ENCODE assay signal across 8 cellular contexts in genomic region chr11:77127969-77128691, GRCh38. TPM values are rescaled to one million over a fixed set of nuclear protein-coding genes. Genes with fewer than 3 reads are reported as not detected.
A peak's percentile ranks its signal among the peaks of the same experiment; 100 is the strongest.
DNase-seq lines count a peak whose midpoint lies in the region; ATAC-seq and TF ChIP-seq lines count a peak whose summit lies in the region.

TSS of gene MYO7A (plus strand) at chr11:77128246. CDS start at chr11:77130635, 2,389 bp downstream.

- no peaks in the 10 kb centered on the region for H3K9me2 ChIP-seq in GM23248 (ENCODE audit: insufficient read depth)

- H3K4me3 ChIP-seq in GM23248, result peak within 1 kb of the TSS; percentile 73
- peak within 1 kb of the TSS; percentile 36 for H3K4me3 ChIP-seq in ectodermal cell (ENCODE audit: insufficient read depth, low read depth, low read length)
- H3K4me3 ChIP-seq in urinary bladder (ENCODE audit: low read depth, low read length), result peak within 1 kb of the TSS; percentile 41

- peak within 1 kb of the TSS; percentile 64 for H3K4me3 Mint-ChIP-seq in mesothelial cell of epicardium

- H3K27me3 ChIP-seq in GM23248 (replicated peaks; ENCODE audit: insufficient read depth), result no peaks in the 10 kb centered on the region
- H3K27me3 ChIP-seq in ectodermal cell (ENCODE audit: control insufficient read depth, insufficient read depth, low read length, poor library complexity, severe bottlenecking), result no peaks in the 10 kb centered on the region

- H3K4me1 ChIP-seq in GM23248 (ENCODE audit: insufficient read depth) (peaks cover 4% of the 10 kb centered on the region; the same call in 1 of the 2 replicates), ectodermal cell (ENCODE audit: control insufficient read depth, insufficient read depth, low read length) (peaks cover 10% of the 10 kb centered on the region), urinary bladder (ENCODE audit: insufficient read depth) (no peaks in the 10 kb centered on the region)

- DNase-seq in GM23248 (peak; percentile 47), OCI-M1 (lab: John Stamatoyannopoulos, UW) (peak; percentile 59), mesothelial cell of epicardium (ENCODE audit: low spot score in 2 of 2, unreplicated experiment in 2 of 2) (peak in 1 of 2 experiments; percentile 63), OCI-M2 (lab: John Stamatoyannopoulos, UW; ENCODE audit: unreplicated experiment) (no peak), NCI-H1048 (lab: John Stamatoyannopoulos, UW) (no peak)
- DNase-seq in activated naive CD4-positive, alpha-beta T cell treated with anti-CD3 and anti-CD28 coated beads, Interleukin-2, amount 50 U/mL, for 72 hours (ENCODE audit: low spot score in 2 of 2), result no peak

- peaks cover 9% of the 10 kb centered on the region for H3K36me3 Mint-ChIP-seq in mesothelial cell of epicardium
- H3K36me3 Mint-ChIP-seq in activated naive CD4-positive, alpha-beta T cell treated with anti-CD3 and anti-CD28 coated beads, Interleukin-2, amount 50 U/mL, for 72 hours, result no peaks in the 10 kb centered on the region

- 10 to 18% methylated on average over 17 to 18 of the region's 19 CpGs for WGBS in GM23248 (ENCODE audit: low coverage in 1 of 2, low lambda C conversion rate in 2 of 2, missing lambda C conversion rate in 2 of 2), 2 experiments
- WGBS in ectodermal cell, 2 experiments, result 50 to 52% methylated on average over 19 of the region's 19 CpGs
- 23% methylated on average over 19 of the region's 19 CpGs for WGBS in urinary bladder

- no peaks in the 10 kb centered on the region for H3K9me3 ChIP-seq in GM23248 (ENCODE audit: low read depth)
- no peaks in the 10 kb centered on the region for H3K9me3 ChIP-seq in ectodermal cell (ENCODE audit: control insufficient read depth, low read length)

- no peaks in the 10 kb centered on the region for H3K79me2 ChIP-seq in GM23248 (ENCODE audit: insufficient read depth)

- peak within 1 kb of the TSS; percentile 76 for H2AFZ ChIP-seq in GM23248

- in situ Hi-C loops in GM23248 (cut with MboI), result loop anchor here (10.0 kb wide), 1 partner anchor 427 kb away; no protein-coding TSS in a partner anchor

- peak within 1 kb of the TSS; percentile 22 for H3K9ac ChIP-seq in GM23248

- ATAC-seq in activated naive CD4-positive, alpha-beta T cell treated with anti-CD3 and anti-CD28 coated beads, Interleukin-2, amount 50 U/mL, for 72 hours, result no peak

- H3K36me3 ChIP-seq in GM23248 (ENCODE audit: low read depth), result no peaks in the 10 kb centered on the region
- no peaks in the 10 kb centered on the region for H3K36me3 ChIP-seq in ectodermal cell (ENCODE audit: control insufficient read depth, insufficient read depth, low read length)
- H3K36me3 ChIP-seq in urinary bladder (ENCODE audit: insufficient read depth), result no peaks in the 10 kb centered on the region

- no peak for TF ChIP-seq CTCF in mesothelial cell of epicardium (IDR thresholded peaks at IDR 0.05; ENCODE audit: unreplicated experiment)

- H4K20me1 ChIP-seq in GM23248 (ENCODE audit: insufficient read depth), result no peaks in the 10 kb centered on the region

- no peaks in the 10 kb centered on the region for H3F3A ChIP-seq in GM23248 (ENCODE audit: insufficient read depth)

- peak within 1 kb of the TSS; percentile 86 for H3K4me2 ChIP-seq in GM23248 (ENCODE audit: unreplicated experiment)

- peak within 1 kb of the TSS; percentile 55 for H3K27ac Mint-ChIP-seq in mesothelial cell of epicardium
- no peak within 1 kb of the TSS for H3K27ac Mint-ChIP-seq in activated naive CD4-positive, alpha-beta T cell treated with anti-CD3 and anti-CD28 coated beads, Interleukin-2, amount 50 U/mL, for 72 hours

- no peak within 1 kb of the TSS for H3K27ac ChIP-seq in GM23248
- H3K27ac ChIP-seq in ectodermal cell (ENCODE audit: insufficient read depth, low read depth, low read length, poor library complexity, severe bottlenecking), result no peak within 1 kb of the TSS
- no peak within 1 kb of the TSS for H3K27ac ChIP-seq in urinary bladder (ENCODE audit: low read depth)

- no peaks in the 10 kb centered on the region for H3K27me3 Mint-ChIP-seq in mesothelial cell of epicardium (ENCODE audit: low read depth)

- H3K4me1 Mint-ChIP-seq in mesothelial cell of epicardium, result peaks cover 25% of the 10 kb centered on the region

- no peaks in the 10 kb centered on the region for H3K9me3 Mint-ChIP-seq in mesothelial cell of epicardium
- no peaks in the 10 kb centered on the region for H3K9me3 Mint-ChIP-seq in activated naive CD4-positive, alpha-beta T cell treated with anti-CD3 and anti-CD28 coated beads, Interleukin-2, amount 50 U/mL, for 72 hours

RNA-seq across cellular contexts. Expression of gene MYO7A, which starts in this region (rescaled TPM):
- not detected in 2 replicates for total RNA-seq in GM23248 (2014; rRNA removed; shearing (Covaris generic))
- not detected in 2 replicates for polyA plus RNA-seq in GM23248 (2016; fragmentation: Nextera tagmentation; extraction: Ambion mirVana)
- 4.8 TPM for polyA plus RNA-seq in ectodermal cell (2013, experiment 1 of 4)
- 5.2 TPM for polyA plus RNA-seq in ectodermal cell (2013, experiment 2 of 4)
- 2.5 TPM for polyA plus RNA-seq in ectodermal cell (2013, experiment 3 of 4)
- 2.9 TPM for polyA plus RNA-seq in ectodermal cell (2013, experiment 4 of 4)
- total RNA-seq in mesothelial cell of epicardium, result 1.8 to 2.4 TPM (median 2.2 TPM) in 3 replicates
- 4.7 TPM for total RNA-seq in urinary bladder
- 4.2 TPM for polyA plus RNA-seq in urinary bladder
- total RNA-seq in activated naive CD4-positive, alpha-beta T cell treated with anti-CD3 and anti-CD28 coated beads, Interleukin-2, amount 50 U/mL, for 72 hours, result under 1 TPM in 1 of 2 donors, not detected in 1; 0.32 TPM

Comparison
In these comparisons a context has a peak if more than half of its experiments do, and no peak if none do; other contexts are left out.
1. Peak in DNase-seq, H3K4me3 ChIP-seq, H3K9ac ChIP-seq and H3K4me2 ChIP-seq in GM23248; RNA of the gene not detected or under 1 TPM.